32 cellular contexts compared by ENCODE assay signal in the genomic region with DNA sequence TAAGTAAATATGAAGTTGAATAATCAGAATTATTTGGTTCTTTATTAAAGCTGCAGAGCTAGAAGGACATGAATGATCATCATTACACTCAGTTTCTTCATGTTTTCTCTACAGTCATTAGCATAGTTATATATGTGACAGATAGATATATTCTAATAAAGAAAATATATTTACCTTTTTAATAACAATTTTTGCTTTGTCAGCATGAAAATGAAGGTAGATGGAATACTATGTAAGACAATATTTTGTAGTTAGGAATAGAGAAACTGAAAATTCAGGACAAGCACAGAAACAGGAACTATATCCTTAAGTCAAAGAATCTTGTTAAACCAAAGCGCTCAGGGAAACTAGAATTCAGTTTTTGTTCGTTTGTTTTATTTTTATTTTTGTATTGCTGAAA.
"Had no signal": no experiment of that assay in that cellular context is flagged by ENCODE, and none has a peak within 500 bp of the region (broad histone marks: within the 10 kb centered on the region; RNA-seq: fewer than 3 reads in every experiment).

No MANE protein-coding gene starts in this region.

- ATAC-seq: activated CD4-positive, alpha-beta T cell treated with anti-CD3 and anti-CD28 coated beads for 36 hours; activated CD4-positive, CD25-positive, alpha-beta regulatory T cell treated with anti-CD3 and anti-CD28 coated beads, Interleukin-2, amount 50 U/mL, for 24 hours; activated CD8-positive, alpha-beta memory T cell treated with anti-CD3 and anti-CD28 coated beads, Interleukin-2, amount 10 ng/mL, durations not matched to agents 7 days and 5 days; activated CD8-positive, alpha-beta T cell treated with anti-CD3 and anti-CD28 coated beads, Interleukin-2, amount 10 ng/mL, durations not matched to agents 7 days and 5 days; activated naive CD8-positive, alpha-beta T cell treated with anti-CD3 and anti-CD28 coated beads, Interleukin-2, amount 50 U/mL, for 24 hours; WTC11 had no signal

- H3K4me1 ChIP-seq: ascending aorta, colonic mucosa had no signal

- H3K4me3 ChIP-seq: ascending aorta, cardiac muscle cell, colonic mucosa had no signal

- H3K27me3 ChIP-seq: ascending aorta, cardiac muscle cell, colonic mucosa had no signal

- H3K9me3 ChIP-seq: colonic mucosa had no signal

- H3K36me3 ChIP-seq: ascending aorta, cardiac muscle cell, colonic mucosa, WERI-Rb-1 had no signal

- H3K27ac ChIP-seq: ascending aorta, cardiac muscle cell, colonic mucosa, WERI-Rb-1 had no signal

- DNase-seq: activated CD4-positive, alpha-beta memory T cell treated with anti-CD3 and anti-CD28 coated beads, Interleukin-2, amount 10 ng/mL, durations not matched to agents 7 days and 5 days; activated CD4-positive, alpha-beta T cell treated with anti-CD3 and anti-CD28 coated beads for 1 hour; activated CD4-positive, alpha-beta T cell treated with anti-CD3 and anti-CD28 coated beads for 36 hours; activated CD4-positive, alpha-beta T cell treated with anti-CD3 and anti-CD28 coated beads for 48 hours; activated CD4-positive, alpha-beta T cell treated with anti-CD3 and anti-CD28 coated beads, Interleukin-2, amount 10 ng/mL, durations not matched to agents 7 days and 5 days; activated CD4-positive, alpha-beta T cell treated with anti-CD3 and anti-CD28 coated beads, Interleukin-2, amount 50 U/mL, for 48 hours; activated CD4-positive, CD25-positive, alpha-beta regulatory T cell; activated CD8-positive, alpha-beta memory T cell treated with anti-CD3 and anti-CD28 coated beads for 24 hours; activated CD8-positive, alpha-beta memory T cell treated with anti-CD3 and anti-CD28 coated beads, Interleukin-2, amount 10 ng/mL, durations not matched to agents 7 days and 5 days; activated CD8-positive, alpha-beta memory T cell treated with anti-CD3 and anti-CD28 coated beads, Interleukin-2, amount 50 U/mL, for 48 hours; activated CD8-positive, alpha-beta T cell treated with anti-CD3 and anti-CD28 coated beads, Interleukin-2, amount 10 ng/mL, durations not matched to agents 7 days and 5 days; activated effector memory CD4-positive, alpha-beta T cell treated with Interleukin-2 at 50 U/mL for 16 hours; activated gamma-delta T cell; activated naive CD4-positive, alpha-beta T cell treated with anti-CD3 and anti-CD28 coated beads, Interleukin-2, amount 10 ng/mL, durations not matched to agents 7 days and 5 days; activated naive CD4-positive, alpha-beta T cell treated with Interleukin-2 at 50 U/mL for 16 hours; activated naive CD8-positive, alpha-beta T cell treated with anti-CD3 and anti-CD28 coated beads, Interleukin-2, amount 10 ng/mL, durations not matched to agents 7 days and 5 days; activated naive CD8-positive, alpha-beta T cell treated with anti-CD3 and anti-CD28 coated beads, Interleukin-2, amount 50 U/mL, for 24 hours; activated T-cell treated with anti-CD3 and anti-CD28 coated beads, Interleukin-2, amount 50 U/mL, for 24 hours; activated T-cell treated with anti-CD3 and anti-CD28 coated beads, Interleukin-2, amount 50 U/mL, for 48 hours; amygdala; anterior cingulate cortex; caudate nucleus; cerebellar nuclear complex; colonic mucosa; T-helper 2 cell; T-helper 9 cell; WERI-Rb-1 had no signal

- FAIRE-seq: bronchial epithelial cell had no signal
